In the genomic region with DNA sequence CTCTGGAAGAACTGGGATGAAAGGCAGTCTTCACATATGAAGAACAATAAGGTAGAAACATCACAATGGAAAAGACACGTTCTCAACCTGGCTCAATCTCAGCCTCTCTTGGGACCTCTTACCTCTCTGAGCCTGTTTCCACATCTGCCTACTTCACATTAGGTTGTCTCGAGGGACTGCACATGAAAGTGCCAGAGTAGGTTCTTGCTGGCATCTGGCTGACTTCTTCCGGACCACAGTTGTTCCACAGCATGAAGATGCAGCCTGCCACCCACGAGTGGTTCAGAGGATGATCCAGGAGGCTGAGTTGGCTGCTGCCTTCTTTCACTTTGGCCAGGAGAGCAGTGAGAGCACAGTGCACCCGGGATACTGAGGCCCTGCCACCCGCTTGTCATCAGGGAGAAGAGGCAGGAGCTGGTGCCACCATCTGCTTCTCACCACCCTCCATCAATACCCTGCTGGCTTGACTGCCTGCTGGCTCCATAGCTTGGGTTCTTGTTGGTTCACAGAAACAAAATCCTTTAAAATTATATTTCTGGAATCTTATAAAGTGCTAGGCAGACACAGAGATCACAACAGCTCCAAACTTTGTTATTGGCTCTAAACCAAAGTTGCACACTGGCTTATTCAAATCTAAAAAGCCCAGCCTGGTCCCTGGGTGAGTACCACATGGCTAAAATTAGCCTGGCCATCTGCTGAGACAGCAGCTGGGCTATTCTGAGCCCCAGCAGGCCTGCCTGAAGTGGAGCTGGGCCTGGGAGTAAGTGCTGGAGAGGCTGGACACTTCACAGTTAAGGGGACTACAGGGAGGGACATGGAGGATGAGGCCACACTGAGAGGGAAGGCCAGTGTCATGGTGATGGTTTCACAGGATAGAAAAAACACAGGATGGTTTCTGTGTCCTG, we compare ENCODE assay signal across 9 cellular contexts. TPM values are rescaled to one million over a fixed set of nuclear protein-coding genes. Genes with fewer than 3 reads are reported as not detected.
DNase-seq lines count a peak whose midpoint lies in the region; ATAC-seq and TF ChIP-seq lines count a peak whose summit lies in the region.
"Had no signal": no experiment of that assay in that cellular context is flagged by ENCODE, and none has a peak within 500 bp of the region (broad histone marks: within the 10 kb centered on the region; RNA-seq: fewer than 3 reads in every experiment).

No MANE protein-coding gene starts in this region.

- TF ChIP-seq CTCF in GM12865 (IDR thresholded peaks at IDR 0.05; ENCODE audit: insufficient read depth, low read depth, low read length, missing control alignments) (no peak), mucosa of descending colon (IDR thresholded peaks at IDR 0.05) (no peak)

- peak overlapping the region; percentile 6; the same call in 1 of the 2 replicates for H3K4me3 ChIP-seq in GM12865 (ENCODE audit: low read depth, low read length)
- no peak overlapping the region for H3K4me3 ChIP-seq in mucosa of descending colon

- intact Hi-C loops in mucosa of descending colon (cut with DNase I, micrococcal nuclease), result no loop called here

- peak; percentile 50 for DNase-seq in GM12865 (ENCODE audit: low read depth)
- peak; percentile 60 for DNase-seq in SHP77 treated with DMSO at 0.1 percent for 48 hours (lab: John Stamatoyannopoulos, UW)
- DNase-seq in mucosa of descending colon, result no peak
- DNase-seq in stimulated activated CD8-positive, alpha-beta memory T cell treated with anti-CD3 and anti-CD28 coated beads, Interleukin-4, amount 100 ng/mL, for 48 hours, result no peak
- DNase-seq in activated T-cell treated with anti-CD3 and anti-CD28 coated beads, Interleukin-2, amount 50 U/mL, for 48 hours, result no peak
- DNase-seq in amniotic stem cell (lab: John Stamatoyannopoulos, UW), result no peak
- DNase-seq: kidney glomerular epithelial cell had no signal

- H3K4me1 ChIP-seq in mucosa of descending colon (ENCODE audit: low read depth), result no peaks in the 10 kb centered on the region

- peak; percentile 42 for ATAC-seq in HG02571 (IDR thresholded peaks at IDR 0.05; ENCODE audit: unreplicated experiment)
- peak; percentile 44 for ATAC-seq in mucosa of descending colon
- ATAC-seq in HG03469 (IDR thresholded peaks at IDR 0.05; ENCODE audit: unreplicated experiment), result no peak

- H3K36me3 ChIP-seq in mucosa of descending colon (ENCODE audit: low read depth), result no peaks in the 10 kb centered on the region

- H3K9me3 ChIP-seq in mucosa of descending colon, result no peaks in the 10 kb centered on the region

RNA-seq across cellular contexts. Expression of gene LIN9, which starts 47.0 kb away (rescaled TPM):
- total RNA-seq in mucosa of descending colon, result 1 to 10 TPM; 3.8 to 4.5 (median 4.4) TPM

RNA-seq across cellular contexts. Expression of gene PARP1, which starts 52.0 kb away (rescaled TPM):
- total RNA-seq in mucosa of descending colon, result 10 to 100 TPM; 35.8 to 81.2 (median 63.2) TPM

Comparison
In these comparisons a context has a peak if more than half of its experiments do, and no peak if none do; other contexts are left out.
1. DNase-seq: peak in GM12865 (single experiment) and SHP77 treated with DMSO at 0.1 percent for 48 hours (single experiment); none in mucosa of descending colon (0 of 3), stimulated activated CD8-positive, alpha-beta memory T cell treated with anti-CD3 and anti-CD28 coated beads, Interleukin-4, amount 100 ng/mL, for 48 hours (single experiment), activated T-cell treated with anti-CD3 and anti-CD28 coated beads, Interleukin-2, amount 50 U/mL, for 48 hours (0 of 2) and amniotic stem cell (single experiment).